ENCODE assay signal across 25 cellular contexts in genomic region chr7:148457310-148457921, GRCh38.
"Had no signal": no experiment of that assay in that cellular context is flagged by ENCODE, and none has a peak within 500 bp of the region (broad histone marks: within the 10 kb centered on the region; RNA-seq: fewer than 3 reads in every experiment).

No MANE protein-coding gene starts in this region.

- H3K4me1 Mint-ChIP-seq: mesothelial cell of epicardium, nephron, neural crest cell had no signal

- DNase-seq: heart right ventricle; islet precursor cell; left ventricle myocardium inferior; naive B cell; pancreas; posterior cingulate gyrus; retina; right cardiac atrium; spleen; stimulated activated CD4-positive, alpha-beta T cell treated with anti-CD3 and anti-CD28 coated beads, Interleukin-4, amount 100 ng/mL, for 24 hours; stimulated activated CD8-positive, alpha-beta memory T cell treated with anti-CD3 and anti-CD28 coated beads, Interleukin-4, amount 100 ng/mL, for 48 hours; stimulated activated naive CD4-positive, alpha-beta T cell; tibial artery; trophoblast cell; upper lobe of right lung had no signal

- H3K27ac Mint-ChIP-seq: mesothelial cell of epicardium, nephron had no signal

- H3K36me3 Mint-ChIP-seq: mesothelial cell of epicardium, naive B cell had no signal

- H2AFZ ChIP-seq: hepatocyte had no signal

- H3K4me3 ChIP-seq: heart right ventricle, hepatocyte, left ventricle myocardium inferior, lung, pancreas, prostate gland, skin epidermis, spleen, suprapubic skin, thoracic aorta, tibial artery, upper lobe of right lung had no signal

- H3K4me3 Mint-ChIP-seq: mesothelial cell of epicardium, naive B cell, nephron, neural crest cell had no signal

- H3K4me2 ChIP-seq: hepatocyte had no signal

- H3K4me1 ChIP-seq: heart right ventricle, left ventricle myocardium inferior, pancreas, prostate gland, spleen, suprapubic skin, tibial artery, upper lobe of right lung had no signal

- H3K27me3 ChIP-seq: hepatocyte, pancreas, spleen, upper lobe of right lung had no signal

- H3K79me2 ChIP-seq: hepatocyte had no signal

- H3K36me3 ChIP-seq: heart right ventricle, left ventricle myocardium inferior, pancreas, prostate gland, spleen, suprapubic skin, thoracic aorta, tibial artery, upper lobe of right lung had no signal

- ATAC-seq: heart right ventricle, pancreas, right cardiac atrium, sciatic nerve, upper lobe of right lung had no signal

- H3K9me3 Mint-ChIP-seq: nephron had no signal

- H3K27ac ChIP-seq: heart right ventricle, hepatocyte, left ventricle myocardium inferior, pancreas, prostate gland, skin epidermis, spleen, suprapubic skin, thoracic aorta, tibial artery, upper lobe of right lung had no signal

- H3K9me3 ChIP-seq: pancreas, prostate gland, spleen, thoracic aorta, tibial artery, upper lobe of right lung had no signal
